In the genomic region with DNA sequence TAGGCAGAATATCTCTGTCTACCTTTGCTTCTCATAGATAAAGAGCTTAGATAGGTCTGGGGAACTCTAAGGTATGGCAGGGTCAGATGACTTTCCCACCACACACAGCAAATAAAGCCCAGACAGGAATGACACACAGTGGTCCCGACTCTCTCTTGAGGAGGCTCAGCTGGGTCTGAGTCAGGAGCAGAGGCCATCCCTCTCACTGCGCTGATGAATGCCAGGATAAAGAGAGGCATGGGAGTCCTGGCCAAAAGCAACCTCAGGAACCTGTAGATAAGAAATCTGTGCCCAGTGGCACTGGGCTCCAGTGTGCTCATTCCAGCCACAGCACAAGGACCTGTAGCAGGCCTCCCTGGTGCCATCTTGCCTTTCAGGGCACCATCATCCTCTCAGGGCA, we compare ENCODE assay signal across 19 cellular contexts.
DNase-seq lines count a peak whose midpoint lies in the region; ATAC-seq, FAIRE-seq and TF ChIP-seq lines count a peak whose summit lies in the region.
"Had no signal": no experiment of that assay in that cellular context is flagged by ENCODE, and none has a peak within 500 bp of the region (broad histone marks: within the 10 kb centered on the region; RNA-seq: fewer than 3 reads in every experiment).

No MANE protein-coding gene starts in this region.

- no peak overlapping the region for H3K56ac ChIP-seq in H1 (replicated peaks; ENCODE audit: insufficient read length, low read depth, low read length)

- no peak overlapping the region for H2BK12ac ChIP-seq in H1 (ENCODE audit: low read depth, low read length)

- H3K9ac ChIP-seq in H1 (replicated peaks in 1 of 4; ENCODE audit: extremely low read depth in 1 of 4, low read depth in 3 of 4, low read length in 3 of 4) = no peak overlapping the region
- no peak overlapping the region for H3K9ac ChIP-seq in parathyroid adenoma

- POLR2A ChIA-PET in H1 (lab: Charles Lee; ENCODE audit: partially characterized antibody) (interaction anchor here (1.5 kb wide), 1 partner anchor 266 kb away, joined by 3 read pairs; no protein-coding TSS in a partner anchor), HEK293T (lab: Yijun Ruan, JAX) (no interaction called here)

- no peak for ATAC-seq in GM19035 (IDR thresholded peaks at IDR 0.05; ENCODE audit: unreplicated experiment)

- H2AFZ ChIP-seq in H1 (ENCODE audit: low read length) = no peak overlapping the region
- peak overlapping the region; percentile 64 for H2AFZ ChIP-seq in parathyroid adenoma

- DNase-seq in H1 (ENCODE audit: low read depth in 1 of 2, low spot score in 2 of 2) (no peak), islet precursor cell (peak; percentile 79), HEK293T (ENCODE audit: extremely low spot score) (no peak), DMS153 treated with DMSO at 0.1 percent for 48 hours (lab: John Stamatoyannopoulos, UW; ENCODE audit: unreplicated experiment) (no peak)
- no peak for DNase-seq in effector CD4-positive, alpha-beta T cell
- DNase-seq: ACHN; Caco-2; CD4-positive, alpha-beta T cell; DMS79; GDM1; GOT3; H9 had no signal

- H3K4me1 ChIP-seq in H1 (replicated peaks in 1 of 4; ENCODE audit: control insufficient read depth in 3 of 4, insufficient read depth in 4 of 4, low read length in 3 of 4) (no peaks in the 10 kb centered on the region), parathyroid adenoma (peaks cover 42% of the 10 kb centered on the region)

- H3K4me2 ChIP-seq in H1 (ENCODE audit: insufficient read depth in 1 of 2, low read depth in 2 of 2, low read length in 2 of 2) (no peak overlapping the region), parathyroid adenoma (ENCODE audit: low read length) (no peak overlapping the region)

- peak overlapping the region; percentile 34; the same call in 1 of the 2 replicates for H2BK15ac ChIP-seq in H1 (ENCODE audit: low read length)

- no peak overlapping the region for H2BK120ac ChIP-seq in H1 (replicated peaks; ENCODE audit: low read depth, low read length)

- H3K36me3 ChIP-seq in H1 (ENCODE audit: control insufficient read depth in 2 of 4, insufficient read depth in 4 of 4, low read length in 3 of 4) (no peaks in the 10 kb centered on the region), parathyroid adenoma (ENCODE audit: control insufficient read depth, insufficient read depth, low read length) (no peaks in the 10 kb centered on the region)

- H3K27me3 ChIP-seq in H1 (replicated peaks in 1 of 4; ENCODE audit: control insufficient read depth in 3 of 4, extremely low read depth in 1 of 4, insufficient read depth in 3 of 4, low read length in 3 of 4) (peaks cover 0 to 3% (median under 1%) of the 10 kb centered on the region in 4 experiments; a peak in 1 of 7 replicates), parathyroid adenoma (ENCODE audit: control insufficient read depth, insufficient read depth, low read length) (no peaks in the 10 kb centered on the region)

- TF ChIP-seq RAD21 in H1 (IDR thresholded peaks at IDR 0.05 in 1 of 2, conservative IDR thresholded peaks at IDR 0.05 in 1 of 2; ENCODE audit: low read depth in 2 of 2, low read length in 2 of 2) = no peak

- H4K5ac ChIP-seq in H1 (ENCODE audit: insufficient read length, low read depth, low read length) = no peak overlapping the region

- no peak overlapping the region for H2BK20ac ChIP-seq in H1 (ENCODE audit: low read length)

- CTCF ChIA-PET in H1 (lab: Charles Lee; ENCODE audit: partially characterized antibody) = interaction anchor here (1.1 to 18.4 kb wide), 5 partner anchors 9 to 39 kb away, joined by 3 to 273 read pairs (median 7); no protein-coding TSS in a partner anchor
- CTCF ChIA-PET in HEK293T (lab: Yijun Ruan, JAX) = interaction anchor here (0.8 to 1.2 kb wide), 2 partner anchors 27 to 274 kb away, joined by 4 read pairs; no protein-coding TSS in a partner anchor

- no peak overlapping the region for H3K18ac ChIP-seq in H1 (ENCODE audit: extremely low read depth, low read length)

- H3K4me3 ChIP-seq in H1 (ENCODE audit: extremely low read depth in 1 of 4, insufficient read depth in 2 of 4, low read depth in 3 of 4, low read length in 4 of 4) (no peak overlapping the region), parathyroid adenoma (ENCODE audit: low read depth, low read length) (no peak overlapping the region)

- FAIRE-seq in H1 (lab: Jason Lieb, UNC) = no peak
- FAIRE-seq: A204.1, D721Med, GM12892, GM18507 had no signal

- no peak overlapping the region for H3K23ac ChIP-seq in H1 (ENCODE audit: insufficient read length)

- no peaks in the 10 kb centered on the region for H3K79me1 ChIP-seq in H1 (ENCODE audit: low read depth, low read length)

- WGBS in H1 (ENCODE audit: extremely low coverage in 1 of 2, insufficient coverage in 1 of 2, insufficient read length in 1 of 2, insufficient replicate concordance in 2 of 2, low coverage in 1 of 2, low lambda C conversion rate in 2 of 2, missing lambda C conversion rate in 1 of 2), 2 experiments = 95% methylated on average over 2 of the region's 2 CpGs; no CpG with 5 or more reads in 1 of the 2 experiments

- no peak overlapping the region for H4K8ac ChIP-seq in H1 (ENCODE audit: extremely low read depth, insufficient read depth, low read length)

- H3K14ac ChIP-seq in H1 (ENCODE audit: insufficient read length) = no peak overlapping the region

- no peak overlapping the region for H2BK5ac ChIP-seq in H1 (ENCODE audit: low read depth, low read length)

- H2AK5ac ChIP-seq in H1 (ENCODE audit: low read depth, low read length) = no peak overlapping the region

- H4K91ac ChIP-seq in H1 (replicated peaks; ENCODE audit: insufficient read length, low read length) = peak overlapping the region; percentile 1

- H4K20me1 ChIP-seq in H1 (replicated peaks in 1 of 2; ENCODE audit: control insufficient read depth in 1 of 2, insufficient read depth in 2 of 2, low read length in 2 of 2) = no peaks in the 10 kb centered on the region

- no peak overlapping the region for H3K27ac ChIP-seq in H1 (ENCODE audit: low read depth, low read length)
- no peak overlapping the region for H3K27ac ChIP-seq in parathyroid adenoma
- H3K27ac ChIP-seq: C4-2B had no signal

- H3K4ac ChIP-seq in H1 (replicated peaks; ENCODE audit: insufficient read length, low read depth, low read length) = no peak overlapping the region

- H3K23me2 ChIP-seq in H1 (ENCODE audit: low read depth, low read length) = no peaks in the 10 kb centered on the region

- H3K79me2 ChIP-seq in H1 (ENCODE audit: control insufficient read depth in 1 of 2, insufficient read depth in 2 of 2, low read length in 2 of 2) (no peaks in the 10 kb centered on the region), parathyroid adenoma (no peaks in the 10 kb centered on the region)

- H3K9me3 ChIP-seq in H1 (ENCODE audit: insufficient read depth in 2 of 2, low read depth in 1 of 2, low read length in 1 of 2) = peaks cover 5 to 8% of the 10 kb centered on the region in 2 experiments; a peak in 3 of 4 replicates
- H3K9me3 ChIP-seq in parathyroid adenoma (ENCODE audit: control insufficient read depth, low read length) = no peaks in the 10 kb centered on the region
- H3K9me3 ChIP-seq: Caco-2 had no signal

- TF ChIP-seq CTCF in H1 (IDR thresholded peaks at IDR 0.05; ENCODE audit: control extremely low read depth in 1 of 3, insufficient read depth in 1 of 3, low read depth in 1 of 3, low read length in 3 of 3) = no peak
- no peak for TF ChIP-seq CTCF in parathyroid adenoma (IDR thresholded peaks at IDR 0.05)

- TF ChIP-seq POLR2A in H1 (IDR thresholded peaks at IDR 0.05; ENCODE audit: control extremely low read depth in 1 of 2, low read depth in 2 of 2, low read length in 2 of 2) = no peak

- TF ChIP-seq EP300 in H1 (IDR thresholded peaks at IDR 0.05; ENCODE audit: borderline replicate concordance in 1 of 2, low read depth in 2 of 2, low read length in 2 of 2) = no peak

TF ChIP-seq in H1, 55 proteins besides CTCF, POLR2A, EP300 and RAD21:
- TF ChIP-seq TCF12 (IDR thresholded peaks at IDR 0.05; ENCODE audit: low read depth, low read length) = no peak
- no peak for TF ChIP-seq BCL11A (IDR thresholded peaks at IDR 0.05; ENCODE audit: low read depth in 2 of 2, low read length in 2 of 2)
- TF ChIP-seq RNF2 (IDR thresholded peaks at IDR 0.05; ENCODE audit: borderline replicate concordance, low read depth, low read length, missing control alignments, poor library complexity, severe bottlenecking) = no peak
- no peak for TF ChIP-seq NANOG (IDR thresholded peaks at IDR 0.05; ENCODE audit: insufficient read depth, low read depth, low read length, poor library complexity, severe bottlenecking)
- TF ChIP-seq FOSL1 (IDR thresholded peaks at IDR 0.05; ENCODE audit: insufficient read depth, low read depth, low read length) = no peak
- no peak for TF ChIP-seq SUZ12 (IDR thresholded peaks at IDR 0.05; ENCODE audit: low read length)

TF ChIP-seq in HEK293T, 16 proteins besides CTCF, POLR2A, EP300 and RAD21:
- TF ChIP-seq SUZ12 (IDR thresholded peaks at IDR 0.05) (no peak), FOXM1 (IDR thresholded peaks at IDR 0.05; ENCODE audit: borderline replicate concordance) (no peak), BHLHE40 (IDR thresholded peaks at IDR 0.05; ENCODE audit: borderline replicate concordance) (no peak), CTBP1 (IDR thresholded peaks at IDR 0.05; ENCODE audit: borderline replicate concordance) (no peak), TARDBP (IDR thresholded peaks at IDR 0.05) (no peak), L3MBTL2 (conservative IDR thresholded peaks at IDR 0.05) (no peak), FOXA1 (IDR thresholded peaks at IDR 0.05) (no peak), HDGF (IDR thresholded peaks at IDR 0.05; ENCODE audit: borderline replicate concordance) (no peak), LEF1 (IDR thresholded peaks at IDR 0.05; ENCODE audit: borderline replicate concordance) (no peak), FOXK2 (IDR thresholded peaks at IDR 0.05) (no peak), ELF4 (IDR thresholded peaks at IDR 0.05) (no peak)
- TF ChIP-seq, protein P1, sequence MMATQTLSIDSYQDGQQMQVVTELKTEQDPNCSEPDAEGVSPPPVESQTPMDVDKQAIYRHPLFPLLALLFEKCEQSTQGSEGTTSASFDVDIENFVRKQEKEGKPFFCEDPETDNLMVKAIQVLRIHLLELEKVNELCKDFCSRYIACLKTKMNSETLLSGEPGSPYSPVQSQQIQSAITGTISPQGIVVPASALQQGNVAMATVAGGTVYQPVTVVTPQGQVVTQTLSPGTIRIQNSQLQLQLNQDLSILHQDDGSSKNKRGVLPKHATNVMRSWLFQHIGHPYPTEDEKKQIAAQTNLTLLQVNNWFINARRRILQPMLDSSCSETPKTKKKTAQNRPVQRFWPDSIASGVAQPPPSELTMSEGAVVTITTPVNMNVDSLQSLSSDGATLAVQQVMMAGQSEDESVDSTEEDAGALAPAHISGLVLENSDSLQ (IDR thresholded peaks at IDR 0.05) = no peak
